In the genomic region with DNA sequence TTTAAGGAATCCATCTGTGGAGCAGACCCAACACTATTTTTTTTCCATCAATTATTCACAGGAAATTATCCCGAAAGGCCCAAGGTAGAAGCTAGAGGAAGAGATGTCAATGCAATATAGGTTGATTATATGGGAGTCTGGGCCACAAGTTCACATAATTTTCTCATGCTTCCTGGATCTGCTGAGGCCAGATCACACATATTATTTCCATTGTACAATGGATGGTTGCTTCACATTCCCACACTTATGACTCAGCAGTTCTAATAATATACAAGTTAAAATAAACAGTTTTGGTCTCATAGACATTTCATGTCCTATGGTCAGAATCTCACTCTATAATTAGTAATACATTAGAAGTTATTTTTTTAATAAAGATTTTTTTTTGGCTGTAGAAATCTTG, we compare ENCODE assay signal across 27 cellular contexts.
DNase-seq lines count a peak whose midpoint lies in the region; ATAC-seq and TF ChIP-seq lines count a peak whose summit lies in the region.
"Had no signal": no experiment of that assay in that cellular context is flagged by ENCODE, and none has a peak within 500 bp of the region (broad histone marks: within the 10 kb centered on the region; RNA-seq: fewer than 3 reads in every experiment).

No MANE protein-coding gene starts in this region.

- no peaks in the 10 kb centered on the region for H3K9me3 ChIP-seq in adipocyte (ENCODE audit: control insufficient read depth, low read length)
- no peaks in the 10 kb centered on the region for H3K9me3 ChIP-seq in CD8-positive, alpha-beta memory T cell (ENCODE audit: low read length)
- H3K9me3 ChIP-seq: gastroesophageal sphincter, tibial artery had no signal

- no peaks in the 10 kb centered on the region for H3K4me1 ChIP-seq in adipocyte (ENCODE audit: control insufficient read depth, insufficient read depth, low read length)
- no peaks in the 10 kb centered on the region for H3K4me1 ChIP-seq in CD8-positive, alpha-beta memory T cell (ENCODE audit: insufficient read depth, low read length)
- H3K4me1 ChIP-seq: tibial artery had no signal

- no peak overlapping the region for H3K27ac ChIP-seq in CD8-positive, alpha-beta memory T cell (ENCODE audit: low read depth, low read length)
- H3K27ac ChIP-seq: gastroesophageal sphincter, KMS-11, tibial artery had no signal

- POLR2A ChIA-PET in CD8-positive, alpha-beta memory T cell (lab: Charles Lee), result no interaction called here

- H3K36me3 ChIP-seq in adipocyte (ENCODE audit: control insufficient read depth, insufficient read depth, low read length, severe bottlenecking), result no peaks in the 10 kb centered on the region
- H3K36me3 ChIP-seq in CD8-positive, alpha-beta memory T cell (ENCODE audit: insufficient read depth, low read length), result no peaks in the 10 kb centered on the region
- H3K36me3 ChIP-seq: gastroesophageal sphincter, tibial artery had no signal

- H3K36me3 Mint-ChIP-seq in osteocyte (ENCODE audit: unreplicated experiment), result no peaks in the 10 kb centered on the region
- H3K36me3 Mint-ChIP-seq in CD8-positive, alpha-beta memory T cell, result no peaks in the 10 kb centered on the region
- H3K36me3 Mint-ChIP-seq in activated T-helper 2 cell treated with anti-CD3 and anti-CD28 coated beads, Interferon-gamma antibody, Interleukin-2, Interleukin-4, amounts not matched to agents 10 μg/mL and 5 μg/mL and 100 μg/mL, durations not matched to agents 14 hours and 24 hours and 36 hours (ENCODE audit: low read depth), result no peaks in the 10 kb centered on the region
- H3K36me3 Mint-ChIP-seq: CD14-positive monocyte had no signal

- peak overlapping the region; percentile 63 for H3K27ac Mint-ChIP-seq in osteocyte (ENCODE audit: unreplicated experiment)
- no peak overlapping the region for H3K27ac Mint-ChIP-seq in CD8-positive, alpha-beta memory T cell
- no peak overlapping the region for H3K27ac Mint-ChIP-seq in activated T-helper 2 cell treated with anti-CD3 and anti-CD28 coated beads, Interferon-gamma antibody, Interleukin-2, Interleukin-4, amounts not matched to agents 10 μg/mL and 5 μg/mL and 100 μg/mL, durations not matched to agents 14 hours and 24 hours and 36 hours
- H3K27ac Mint-ChIP-seq: activated CD8-positive, alpha-beta memory T cell treated with anti-CD3 and anti-CD28 coated beads, Interleukin-2, amount 10 ng/mL, durations not matched to agents 7 days and 5 days; activated T-helper 1 cell treated with anti-CD3 and anti-CD28 coated beads, Interleukin-12 subunit alpha, Interleukin-12 subunit beta, Interleukin-2, Interleukin-4 antibody, amounts not matched to agents 30 ng/mL and 10 ng/mL and 1 ng/mL, durations not matched to agents 14 hours and 24 hours and 36 hours; CD14-positive monocyte; nephron progenitor cell; stimulated activated naive CD8-positive, alpha-beta T cell treated with anti-CD3 and anti-CD28 coated beads, Interleukin-15, amount 100 ng/mL, for 72 hours; T-helper 17 cell had no signal

- no peaks in the 10 kb centered on the region for H3K27me3 ChIP-seq in adipocyte (replicated peaks; ENCODE audit: control insufficient read depth, insufficient read depth, low read length)
- H3K27me3 ChIP-seq in CD8-positive, alpha-beta memory T cell (ENCODE audit: insufficient read depth, low read length, poor library complexity, severe bottlenecking), result no peaks in the 10 kb centered on the region
- H3K27me3 ChIP-seq: gastroesophageal sphincter, tibial artery had no signal

- DNase-seq in HT1080 (ENCODE audit: low read depth), result peak; percentile 64
- peak; percentile 4 for DNase-seq in adipocyte (ENCODE audit: low read depth)
- DNase-seq in fibroblast of mammary gland (ENCODE audit: low read depth), result peak; percentile 56
- no peak for DNase-seq in osteocyte (ENCODE audit: extremely low spot score, unreplicated experiment)
- no peak for DNase-seq in CD8-positive, alpha-beta memory T cell
- DNase-seq in activated T-helper 2 cell treated with anti-CD3 and anti-CD28 coated beads, Interferon-gamma antibody, Interleukin-2, Interleukin-4, amounts not matched to agents 10 μg/mL and 5 μg/mL and 100 μg/mL, durations not matched to agents 14 hours and 24 hours and 36 hours (ENCODE audit: low spot score), result no peak
- DNase-seq: activated CD4-positive, alpha-beta T cell treated with anti-CD3 and anti-CD28 coated beads for 4 hours; activated CD8-positive, alpha-beta memory T cell treated with anti-CD3 and anti-CD28 coated beads, Interleukin-2, amount 10 ng/mL, durations not matched to agents 7 days and 5 days; activated naive CD4-positive, alpha-beta T cell treated with anti-CD3 and anti-CD28 coated beads, Interleukin-2, amount 50 U/mL, for 16 hours; anterior cingulate cortex; effector CD4-positive, alpha-beta T cell; erythroblast; NCI-H1048; NCI-H1694 treated with DMSO at 0.1 percent for 48 hours; NCI-H2171; NCI-H526; nephron progenitor cell; stimulated activated naive CD8-positive, alpha-beta T cell treated with anti-CD3 and anti-CD28 coated beads, Interleukin-15, amount 100 ng/mL, for 72 hours; T-helper 17 cell; tibial artery had no signal

- peaks cover 26% of the 10 kb centered on the region for H3K9me3 Mint-ChIP-seq in osteocyte (ENCODE audit: unreplicated experiment)
- peaks cover 9 to 23% (median 17%) of the 10 kb centered on the region in 5 donors for H3K9me3 Mint-ChIP-seq in CD8-positive, alpha-beta memory T cell
- peaks cover 34% of the 10 kb centered on the region for H3K9me3 Mint-ChIP-seq in activated T-helper 2 cell treated with anti-CD3 and anti-CD28 coated beads, Interferon-gamma antibody, Interleukin-2, Interleukin-4, amounts not matched to agents 10 μg/mL and 5 μg/mL and 100 μg/mL, durations not matched to agents 14 hours and 24 hours and 36 hours

- no peak overlapping the region for H3K4me3 ChIP-seq in adipocyte (ENCODE audit: low read length)
- H3K4me3 ChIP-seq in fibroblast of mammary gland (ENCODE audit: control insufficient read depth, low read depth, low read length), result no peak overlapping the region
- H3K4me3 ChIP-seq in CD8-positive, alpha-beta memory T cell (ENCODE audit: low read length), result no peak overlapping the region
- H3K4me3 ChIP-seq: gastroesophageal sphincter, lung, tibial artery had no signal

- TF ChIP-seq CTCF in fibroblast of mammary gland (conservative IDR thresholded peaks at IDR 0.05; ENCODE audit: control insufficient read depth, insufficient read depth, low read depth, low read length) (no peak), osteocyte (IDR thresholded peaks at IDR 0.05) (no peak)

- intact Hi-C loops in activated T-helper 2 cell treated with anti-CD3 and anti-CD28 coated beads, Interferon-gamma antibody, Interleukin-2, Interleukin-4, amounts not matched to agents 10 μg/mL and 5 μg/mL and 100 μg/mL, durations not matched to agents 14 hours and 24 hours and 36 hours (cut with micrococcal nuclease), result no loop called here

- H3K9ac ChIP-seq in adipocyte (ENCODE audit: low read length), result no peak overlapping the region
- H3K9ac ChIP-seq: KMS-11 had no signal

- CTCF ChIA-PET in CD8-positive, alpha-beta memory T cell (lab: Charles Lee), result interaction anchor here (0.9 kb wide), 1 partner anchor 9 kb away, joined by 3 read pairs; no protein-coding TSS in a partner anchor

- peaks cover 9% of the 10 kb centered on the region for H3K4me1 Mint-ChIP-seq in osteocyte (ENCODE audit: unreplicated experiment)
- no peaks in the 10 kb centered on the region for H3K4me1 Mint-ChIP-seq in CD8-positive, alpha-beta memory T cell
- no peaks in the 10 kb centered on the region for H3K4me1 Mint-ChIP-seq in activated T-helper 2 cell treated with anti-CD3 and anti-CD28 coated beads, Interferon-gamma antibody, Interleukin-2, Interleukin-4, amounts not matched to agents 10 μg/mL and 5 μg/mL and 100 μg/mL, durations not matched to agents 14 hours and 24 hours and 36 hours (ENCODE audit: low read depth)
- H3K4me1 Mint-ChIP-seq: activated CD8-positive, alpha-beta memory T cell treated with anti-CD3 and anti-CD28 coated beads, Interleukin-2, amount 10 ng/mL, durations not matched to agents 7 days and 5 days; CD14-positive monocyte; nephron progenitor cell; stimulated activated naive CD8-positive, alpha-beta T cell treated with anti-CD3 and anti-CD28 coated beads, Interleukin-15, amount 100 ng/mL, for 72 hours; T-helper 17 cell had no signal

- no peaks in the 10 kb centered on the region for H3K27me3 Mint-ChIP-seq in osteocyte (ENCODE audit: unreplicated experiment)
- H3K27me3 Mint-ChIP-seq in CD8-positive, alpha-beta memory T cell, result no peaks in the 10 kb centered on the region
- H3K27me3 Mint-ChIP-seq in activated T-helper 2 cell treated with anti-CD3 and anti-CD28 coated beads, Interferon-gamma antibody, Interleukin-2, Interleukin-4, amounts not matched to agents 10 μg/mL and 5 μg/mL and 100 μg/mL, durations not matched to agents 14 hours and 24 hours and 36 hours (ENCODE audit: low read depth), result no peaks in the 10 kb centered on the region
- H3K27me3 Mint-ChIP-seq: activated CD8-positive, alpha-beta memory T cell treated with anti-CD3 and anti-CD28 coated beads, Interleukin-2, amount 10 ng/mL, durations not matched to agents 7 days and 5 days; stimulated activated naive CD8-positive, alpha-beta T cell treated with anti-CD3 and anti-CD28 coated beads, Interleukin-15, amount 100 ng/mL, for 72 hours; T-helper 17 cell had no signal

- no peak for ATAC-seq in GM21723 (IDR thresholded peaks at IDR 0.05; ENCODE audit: unreplicated experiment)
- ATAC-seq: activated CD8-positive, alpha-beta memory T cell treated with anti-CD3 and anti-CD28 coated beads, Interleukin-2, amount 10 ng/mL, durations not matched to agents 7 days and 5 days; gastroesophageal sphincter; sciatic nerve; stimulated activated naive CD8-positive, alpha-beta T cell treated with anti-CD3 and anti-CD28 coated beads, Interleukin-15, amount 100 ng/mL, for 72 hours; T-helper 17 cell had no signal

- no peak overlapping the region for H3K4me3 Mint-ChIP-seq in osteocyte (ENCODE audit: unreplicated experiment)
- no peak overlapping the region for H3K4me3 Mint-ChIP-seq in CD8-positive, alpha-beta memory T cell
- no peak overlapping the region for H3K4me3 Mint-ChIP-seq in activated T-helper 2 cell treated with anti-CD3 and anti-CD28 coated beads, Interferon-gamma antibody, Interleukin-2, Interleukin-4, amounts not matched to agents 10 μg/mL and 5 μg/mL and 100 μg/mL, durations not matched to agents 14 hours and 24 hours and 36 hours (ENCODE audit: low read depth)
- H3K4me3 Mint-ChIP-seq: activated CD8-positive, alpha-beta memory T cell treated with anti-CD3 and anti-CD28 coated beads, Interleukin-2, amount 10 ng/mL, durations not matched to agents 7 days and 5 days; activated T-helper 1 cell treated with anti-CD3 and anti-CD28 coated beads, Interleukin-12 subunit alpha, Interleukin-12 subunit beta, Interleukin-2, Interleukin-4 antibody, amounts not matched to agents 30 ng/mL and 10 ng/mL and 1 ng/mL, durations not matched to agents 14 hours and 24 hours and 36 hours; CD14-positive monocyte; nephron progenitor cell; stimulated activated naive CD8-positive, alpha-beta T cell treated with anti-CD3 and anti-CD28 coated beads, Interleukin-15, amount 100 ng/mL, for 72 hours; T-helper 17 cell had no signal

Comparison
In these comparisons a context has a peak if more than half of its experiments do, and no peak if none do; other contexts are left out.
1. DNase-seq: peak in HT1080 (single experiment), adipocyte (single experiment) and fibroblast of mammary gland (single experiment); none in osteocyte (single experiment), CD8-positive, alpha-beta memory T cell (0 of 5) and activated T-helper 2 cell treated with anti-CD3 and anti-CD28 coated beads, Interferon-gamma antibody, Interleukin-2, Interleukin-4, amounts not matched to agents 10 μg/mL and 5 μg/mL and 100 μg/mL, durations not matched to agents 14 hours and 24 hours and 36 hours (single experiment).